In genomic region chr6:44219053-44219814, GRCh38 we compare ENCODE assay signal across 8 cellular contexts. TPM values are rescaled to one million over a fixed set of nuclear protein-coding genes. Genes with fewer than 3 reads are reported as not detected.
DNase-seq lines count a peak whose midpoint lies in the region; ATAC-seq and TF ChIP-seq lines count a peak whose summit lies in the region.

No MANE protein-coding gene starts in this region.

- H3K4me1 ChIP-seq in CD8-positive, alpha-beta T cell (ENCODE audit: insufficient read depth, low read length), result peaks cover 25% of the 10 kb centered on the region
- H3K4me1 ChIP-seq in NT2/D1 (ENCODE audit: insufficient read depth, insufficient read length) (peaks cover 14% of the 10 kb centered on the region), breast epithelium (peaks cover 13 to 22% of the 10 kb centered on the region in 2 donors)

- H3K9ac ChIP-seq in NT2/D1 (ENCODE audit: insufficient read length, low read depth), result peak overlapping the region; percentile 85

- TF ChIP-seq POLR2A in breast epithelium (IDR thresholded peaks at IDR 0.05), result peak; percentile 73

- POLR2A ChIA-PET in CD8-positive, alpha-beta T cell (lab: Charles Lee), result interaction anchor here (2.0 kb wide), 1 partner anchor 28 kb away, joined by 5 read pairs; the partner anchor contains the start of gene HSP90AB1

- no peak for DNase-seq in CD8-positive, alpha-beta T cell
- DNase-seq in NT2/D1 (ENCODE audit: low read depth, low spot score) (peak; percentile 77), breast epithelium (ENCODE audit: low spot score in 2 of 2) (peak; percentile 75 to 78), iPS-NIHi7 (ENCODE audit: extremely low spot score) (peak; percentile 79), skeletal muscle cell (ENCODE audit: low read depth) (no peak)

- H3K36me3 Mint-ChIP-seq in CD8-positive, alpha-beta T cell, result no peaks in the 10 kb centered on the region

- H3K9me3 Mint-ChIP-seq in CD8-positive, alpha-beta T cell, result no peaks in the 10 kb centered on the region

- intact Hi-C loops in CD8-positive, alpha-beta T cell (cut with DNase I, micrococcal nuclease), result no loop called here
- intact Hi-C loops in breast epithelium (cut with DNase I; ENCODE audit: low total_unique reads), result no loop called here

- H3K27ac Mint-ChIP-seq in CD8-positive, alpha-beta T cell, result no peak overlapping the region

- H3K4me3 ChIP-seq in CD8-positive, alpha-beta T cell (ENCODE audit: low read depth, low read length), result peak overlapping the region; percentile 33
- peak overlapping the region; percentile 46 for H3K4me3 ChIP-seq in NT2/D1 (ENCODE audit: insufficient read length, low read depth)
- peak overlapping the region; percentile 55 to 70 (median 56) for H3K4me3 ChIP-seq in breast epithelium
- peak overlapping the region; percentile 46 for H3K4me3 ChIP-seq in skeletal muscle cell (ENCODE audit: low read depth, low read length)

- peaks cover 6% of the 10 kb centered on the region for H3K27me3 Mint-ChIP-seq in CD8-positive, alpha-beta T cell (ENCODE audit: low read depth)

- ATAC-seq in CD8-positive, alpha-beta T cell, result no peak
- ATAC-seq in GM18873 (IDR thresholded peaks at IDR 0.05; ENCODE audit: low FRiP score, unreplicated experiment) (peak; percentile 38), HG03135 (IDR thresholded peaks at IDR 0.05; ENCODE audit: unreplicated experiment) (peak; percentile 47), HG03025 (IDR thresholded peaks at IDR 0.05; ENCODE audit: low FRiP score, unreplicated experiment) (no peak)

- CTCF ChIA-PET in CD8-positive, alpha-beta T cell (lab: Charles Lee), result interaction anchor here (0.6 to 1.2 kb wide), 3 partner anchors 28 to 367 kb away, joined by 3 read pairs; no protein-coding TSS in a partner anchor

- TF ChIP-seq CTCF in CD8-positive, alpha-beta T cell (IDR thresholded peaks at IDR 0.05), result no peak
- no peak for TF ChIP-seq CTCF in breast epithelium (IDR thresholded peaks at IDR 0.05)

- peak overlapping the region; percentile 60 for H3K4me3 Mint-ChIP-seq in CD8-positive, alpha-beta T cell

- H3K4me1 Mint-ChIP-seq in CD8-positive, alpha-beta T cell (ENCODE audit: low read depth), result peaks cover 37% of the 10 kb centered on the region

- H3K27ac ChIP-seq in CD8-positive, alpha-beta T cell (ENCODE audit: low read depth, low read length), result no peak overlapping the region
- peak overlapping the region; percentile 98 to 99 for H3K27ac ChIP-seq in breast epithelium

- H3K27me3 ChIP-seq in CD8-positive, alpha-beta T cell (ENCODE audit: insufficient read depth, low read length), result no peaks in the 10 kb centered on the region
- H3K27me3 ChIP-seq in NT2/D1 (ENCODE audit: insufficient read depth, insufficient read length) (peaks cover 7% of the 10 kb centered on the region), breast epithelium (no peaks in the 10 kb centered on the region)

- no peaks in the 10 kb centered on the region for H3K9me3 ChIP-seq in CD8-positive, alpha-beta T cell (ENCODE audit: low read length)
- H3K9me3 ChIP-seq in NT2/D1 (ENCODE audit: insufficient read depth, low read length) (no peaks in the 10 kb centered on the region), breast epithelium (no peaks in the 10 kb centered on the region)

- H3K36me3 ChIP-seq in CD8-positive, alpha-beta T cell (ENCODE audit: insufficient read depth, low read length), result no peaks in the 10 kb centered on the region
- H3K36me3 ChIP-seq in NT2/D1 (ENCODE audit: insufficient read depth, insufficient read length, low read length), result no peaks in the 10 kb centered on the region
- H3K36me3 ChIP-seq in breast epithelium, result no peaks in the 10 kb centered on the region

RNA-seq across cellular contexts. Expression of gene MYMX, which starts 2.5 kb away (rescaled TPM):
- total RNA-seq in CD8-positive, alpha-beta T cell, result not detected
- 1 to 10 TPM in 2 of 3 donors, under 1 TPM in 1; 0.88 to 3.4 (median 2.9) TPM for total RNA-seq in breast epithelium

RNA-seq across cellular contexts. Expression of gene SLC29A1, which starts 4.2 kb away (rescaled TPM):
- total RNA-seq in CD8-positive, alpha-beta T cell, result 1 to 10 TPM in 1 of 2 experiments, under 1 TPM in 1; 0.79 to 1.2 TPM
- 100 to 1,000 TPM; 106 to 140 (median 110) TPM for total RNA-seq in breast epithelium

RNA-seq across cellular contexts. Expression of gene HSP90AB1, which starts 27.7 kb away (rescaled TPM):
- total RNA-seq in CD8-positive, alpha-beta T cell, result 100 to 1,000 TPM; 561 to 585 TPM
- total RNA-seq in breast epithelium, result 100 to 1,000 TPM; 643 to 810 (median 662) TPM

RNA-seq across cellular contexts. Expression of gene SLC35B2, which starts 38.1 kb away (rescaled TPM):
- total RNA-seq in CD8-positive, alpha-beta T cell, result 1 to 10 TPM; 6.3 to 6.4 TPM
- 10 to 100 TPM; 32.8 to 50.5 (median 38.1) TPM for total RNA-seq in breast epithelium

RNA-seq across cellular contexts. Expression of gene NFKBIE, which starts 46.1 kb away (rescaled TPM):
- 10 to 100 TPM; 44.5 to 45.8 TPM for total RNA-seq in CD8-positive, alpha-beta T cell
- total RNA-seq in breast epithelium, result 10 to 100 TPM in 2 of 3 donors, 1 to 10 TPM in 1; 4.0 to 25.9 (median 14.4) TPM

Comparison
In these comparisons a context has a peak if more than half of its experiments do, and no peak if none do; other contexts are left out.
1. ATAC-seq: peak in GM18873 (single experiment) and HG03135 (single experiment); none in CD8-positive, alpha-beta T cell (single experiment) and HG03025 (single experiment).
2. DNase-seq: peak in NT2/D1 (single experiment), breast epithelium (2 of 2) and iPS-NIHi7 (single experiment); none in CD8-positive, alpha-beta T cell (0 of 7) and skeletal muscle cell (single experiment).
3. RNA of gene SLC29A1, which starts 4.2 kb away (total RNA-seq): 106 to 140 TPM in breast epithelium; 0.79 to 1.2 TPM in CD8-positive, alpha-beta T cell; every median in the first group is over 10 times any median in the second.
4. Peak in every context shown above with its lines, with median percentiles within 50 percentile points of each other: H3K4me3 ChIP-seq.